In the genomic region with DNA sequence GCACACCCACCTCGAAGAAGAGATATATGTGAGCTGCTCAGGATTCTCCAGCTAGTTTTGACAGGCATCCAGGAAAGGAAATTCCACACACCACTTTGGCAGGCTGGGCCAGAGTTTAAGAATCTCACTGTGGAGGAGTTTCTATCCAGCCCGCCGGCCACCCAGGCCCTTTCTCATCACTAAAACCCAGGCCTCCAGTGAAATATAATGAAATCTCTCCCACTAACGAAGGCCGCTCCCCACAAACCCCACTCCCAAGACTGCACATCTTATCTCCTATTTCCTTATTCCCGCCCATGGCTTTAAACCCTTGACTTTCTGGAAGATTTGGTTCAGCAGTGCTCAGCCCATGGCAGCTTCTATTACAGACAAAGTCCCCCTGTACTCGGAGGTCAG, we compare ENCODE assay signal across 1 cellular context.
TF ChIP-seq lines count a peak whose summit lies in the region.

No MANE protein-coding gene starts in this region.

TF ChIP-seq in HEK293, 187 proteins besides CTCF, POLR2A, EP300 and RAD21 (continued from another document):
- TF ChIP-seq, protein P1, sequence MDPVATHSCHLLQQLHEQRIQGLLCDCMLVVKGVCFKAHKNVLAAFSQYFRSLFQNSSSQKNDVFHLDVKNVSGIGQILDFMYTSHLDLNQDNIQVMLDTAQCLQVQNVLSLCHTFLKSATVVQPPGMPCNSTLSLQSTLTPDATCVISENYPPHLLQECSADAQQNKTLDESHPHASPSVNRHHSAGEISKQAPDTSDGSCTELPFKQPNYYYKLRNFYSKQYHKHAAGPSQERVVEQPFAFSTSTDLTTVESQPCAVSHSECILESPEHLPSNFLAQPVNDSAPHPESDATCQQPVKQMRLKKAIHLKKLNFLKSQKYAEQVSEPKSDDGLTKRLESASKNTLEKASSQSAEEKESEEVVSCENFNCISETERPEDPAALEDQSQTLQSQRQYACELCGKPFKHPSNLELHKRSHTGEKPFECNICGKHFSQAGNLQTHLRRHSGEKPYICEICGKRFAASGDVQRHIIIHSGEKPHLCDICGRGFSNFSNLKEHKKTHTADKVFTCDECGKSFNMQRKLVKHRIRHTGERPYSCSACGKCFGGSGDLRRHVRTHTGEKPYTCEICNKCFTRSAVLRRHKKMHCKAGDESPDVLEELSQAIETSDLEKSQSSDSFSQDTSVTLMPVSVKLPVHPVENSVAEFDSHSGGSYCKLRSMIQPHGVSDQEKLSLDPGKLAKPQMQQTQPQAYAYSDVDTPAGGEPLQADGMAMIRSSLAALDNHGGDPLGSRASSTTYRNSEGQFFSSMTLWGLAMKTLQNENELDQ (tag by site-specific recombination; IDR thresholded peaks at IDR 0.05; ENCODE audit: low read depth), result no peak
- TF ChIP-seq ZNF292 (tag by site-specific recombination; IDR thresholded peaks at IDR 0.05; ENCODE audit: borderline replicate concordance, low read depth) (no peak), ZNF302 (tag by site-specific recombination; IDR thresholded peaks at IDR 0.05; ENCODE audit: low read depth) (no peak), GFI1B (tag by site-specific recombination; IDR thresholded peaks at IDR 0.05) (no peak)
- TF ChIP-seq, protein P2, sequence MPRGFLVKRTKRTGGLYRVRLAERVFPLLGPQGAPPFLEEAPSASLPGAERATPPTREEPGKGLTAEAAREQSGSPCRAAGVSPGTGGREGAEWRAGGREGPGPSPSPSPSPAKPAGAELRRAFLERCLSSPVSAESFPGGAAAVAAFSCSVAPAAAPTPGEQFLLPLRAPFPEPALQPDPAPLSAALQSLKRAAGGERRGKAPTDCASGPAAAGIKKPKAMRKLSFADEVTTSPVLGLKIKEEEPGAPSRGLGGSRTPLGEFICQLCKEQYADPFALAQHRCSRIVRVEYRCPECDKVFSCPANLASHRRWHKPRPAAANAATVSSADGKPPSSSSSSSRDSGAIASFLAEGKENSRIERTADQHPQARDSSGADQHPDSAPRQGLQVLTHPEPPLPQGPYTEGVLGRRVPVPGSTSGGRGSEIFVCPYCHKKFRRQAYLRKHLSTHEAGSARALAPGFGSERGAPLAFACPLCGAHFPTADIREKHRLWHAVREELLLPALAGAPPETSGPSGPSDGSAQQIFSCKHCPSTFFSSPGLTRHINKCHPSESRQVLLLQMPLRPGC (tag by site-specific recombination; IDR thresholded peaks at IDR 0.05), result no peak
